11 cellular contexts compared by ENCODE assay signal in the genomic region with DNA sequence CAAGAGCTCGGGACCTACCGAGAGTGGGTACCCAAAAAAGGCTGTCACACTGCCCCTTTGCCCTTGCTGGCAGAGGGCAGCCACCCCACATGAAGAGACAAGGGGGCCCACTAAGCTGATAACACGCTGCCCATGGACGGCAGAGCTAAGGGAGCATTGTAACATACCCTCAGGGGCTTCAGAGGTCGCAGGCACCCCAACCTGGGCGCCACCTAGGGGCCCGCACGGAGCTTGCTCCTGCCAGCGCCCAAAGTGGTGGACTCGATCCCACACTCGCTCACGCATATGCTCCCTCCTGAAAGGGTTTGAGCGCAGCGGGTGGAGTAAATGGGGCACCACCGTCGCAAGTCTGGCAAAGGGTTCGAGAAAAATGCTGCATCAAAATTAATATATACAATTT.
DNase-seq lines count a peak whose midpoint lies in the region; ATAC-seq and TF ChIP-seq lines count a peak whose summit lies in the region.
"Had no signal": no experiment of that assay in that cellular context is flagged by ENCODE, and none has a peak within 500 bp of the region (broad histone marks: within the 10 kb centered on the region; RNA-seq: fewer than 3 reads in every experiment).

No MANE protein-coding gene starts in this region.

- H3K9me2 ChIP-seq in OCI-LY1 (ENCODE audit: low read depth, low read length): no peaks in the 10 kb centered on the region

- no peak overlapping the region for H2AFZ ChIP-seq in OCI-LY1 (ENCODE audit: low read length)

- CTCF ChIA-PET in A673 (lab: Charles Lee): no interaction called here

- peaks cover 5% of the 10 kb centered on the region for H3K4me1 ChIP-seq in A673 (ENCODE audit: insufficient read depth, low read length, poor library complexity, severe bottlenecking)
- H3K4me1 ChIP-seq in OCI-LY1 (ENCODE audit: insufficient read depth, low read length, severe bottlenecking): no peaks in the 10 kb centered on the region
- H3K4me1 ChIP-seq: transverse colon had no signal

- no peaks in the 10 kb centered on the region for H3K79me2 ChIP-seq in OCI-LY1 (ENCODE audit: insufficient read depth, low read length)

- no peaks in the 10 kb centered on the region for H3F3A ChIP-seq in OCI-LY1 (ENCODE audit: insufficient read depth, low read length)

- intact Hi-C loops in A673 (cut with micrococcal nuclease; ENCODE audit: unreplicated experiment): no loop called here

- DNase-seq in A673 (ENCODE audit: low spot score): no peak
- DNase-seq in GM12865 (ENCODE audit: low read depth): peak; percentile 1
- DNase-seq in epithelial cell of proximal tubule (ENCODE audit: low read depth): no peak
- DNase-seq in GM03348 (ENCODE audit: low spot score): no peak
- no peak for DNase-seq in NCI-H128 (lab: John Stamatoyannopoulos, UW; ENCODE audit: unreplicated experiment)
- DNase-seq in NCI-H2196 (lab: John Stamatoyannopoulos, UW; ENCODE audit: unreplicated experiment): no peak
- DNase-seq: NCI-H1105, NCI-H446 treated with DMSO at 0.1 percent for 48 hours, transverse colon had no signal

- H3K9ac ChIP-seq in OCI-LY1 (ENCODE audit: low read length): no peak overlapping the region

- no peaks in the 10 kb centered on the region for H4K20me1 ChIP-seq in OCI-LY1 (ENCODE audit: insufficient read depth, low read length)

- ATAC-seq in GM18907 (IDR thresholded peaks at IDR 0.05; ENCODE audit: unreplicated experiment): no peak

- peak; percentile 28 for TF ChIP-seq CTCF in A673 (conservative IDR thresholded peaks at IDR 0.05; ENCODE audit: low read depth, low read length)
- TF ChIP-seq CTCF in GM12865 (IDR thresholded peaks at IDR 0.05; ENCODE audit: insufficient read depth, low read depth, low read length, missing control alignments): peak; percentile 26
- peak; percentile 46 for TF ChIP-seq CTCF in OCI-LY1 (IDR thresholded peaks at IDR 0.05; ENCODE audit: low read length)
- TF ChIP-seq CTCF in epithelial cell of proximal tubule (conservative IDR thresholded peaks at IDR 0.05; ENCODE audit: low read depth, low read length): peak; percentile 28

- no peak overlapping the region for H3K4me2 ChIP-seq in OCI-LY1 (ENCODE audit: low read length)

- H3K4me3 ChIP-seq in A673 (ENCODE audit: low read depth, low read length, poor library complexity, severe bottlenecking) (no peak overlapping the region), GM12865 (ENCODE audit: low read depth, low read length) (no peak overlapping the region), OCI-LY1 (ENCODE audit: low read depth, low read length, poor library complexity, severe bottlenecking) (no peak overlapping the region), epithelial cell of proximal tubule (ENCODE audit: low read depth, low read length) (no peak overlapping the region)
- H3K4me3 ChIP-seq: transverse colon had no signal

- H3K36me3 ChIP-seq in A673 (ENCODE audit: insufficient read depth, low read length, poor library complexity, severe bottlenecking) (no peaks in the 10 kb centered on the region), OCI-LY1 (ENCODE audit: insufficient read depth, low read length) (no peaks in the 10 kb centered on the region)
- H3K36me3 ChIP-seq: transverse colon had no signal

- H3K27ac ChIP-seq in A673 (ENCODE audit: low read depth, low read length, poor library complexity, severe bottlenecking): no peak overlapping the region
- no peak overlapping the region for H3K27ac ChIP-seq in OCI-LY1 (ENCODE audit: low read depth, low read length, poor library complexity, severe bottlenecking)
- H3K27ac ChIP-seq: transverse colon had no signal

- no TSS peak for BruUV-seq in A673 (replicated peaks; lab: Mats Ljungman, UMichigan)

- POLR2A ChIA-PET in A673 (lab: Charles Lee; ENCODE audit: low non-redundant PET): no interaction called here

- H3K27me3 ChIP-seq in A673 (replicated peaks; ENCODE audit: insufficient read depth, low read depth, low read length, poor library complexity): no peaks in the 10 kb centered on the region
- H3K27me3 ChIP-seq in OCI-LY1 (ENCODE audit: insufficient read depth, low read length): no peaks in the 10 kb centered on the region
- H3K27me3 ChIP-seq: transverse colon had no signal

- H3K9me3 ChIP-seq in A673 (ENCODE audit: low read depth, low read length, poor library complexity, severe bottlenecking) (no peaks in the 10 kb centered on the region), OCI-LY1 (ENCODE audit: low read length) (no peaks in the 10 kb centered on the region)
- H3K9me3 ChIP-seq: transverse colon had no signal
